15 cellular contexts compared by ENCODE assay signal in the genomic region with DNA sequence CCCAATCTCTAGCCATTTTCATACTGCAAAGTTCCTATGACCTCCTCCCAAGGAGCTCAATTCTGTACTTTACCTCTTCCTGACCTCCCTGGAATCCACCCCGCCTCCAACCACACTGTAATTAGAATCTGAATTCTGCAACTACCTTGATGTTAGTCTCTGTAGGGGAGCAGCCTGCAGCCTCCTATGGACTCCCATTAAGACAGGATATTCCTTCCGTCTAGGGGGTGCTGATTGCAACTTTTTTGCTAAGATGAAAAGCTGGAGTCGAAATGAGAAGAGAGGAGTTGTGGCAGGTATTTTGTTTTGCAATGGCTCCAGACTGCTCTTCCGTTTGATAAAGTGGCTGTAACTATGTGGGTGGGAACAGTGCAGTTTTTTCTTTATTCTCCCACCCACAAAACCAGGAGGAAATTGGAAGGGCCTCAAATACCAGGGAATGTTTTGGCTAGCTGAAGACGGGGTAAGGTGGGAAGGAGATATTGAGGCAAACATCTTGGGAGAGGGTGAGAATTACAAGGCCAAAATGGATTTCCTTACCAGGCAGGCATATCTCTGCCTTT. TPM values are rescaled to one million over a fixed set of nuclear protein-coding genes. Genes with fewer than 3 reads are reported as not detected.
DNase-seq lines count a peak whose midpoint lies in the region; ATAC-seq and TF ChIP-seq lines count a peak whose summit lies in the region.
"Had no signal": no experiment of that assay in that cellular context is flagged by ENCODE, and none has a peak within 500 bp of the region (broad histone marks: within the 10 kb centered on the region; RNA-seq: fewer than 3 reads in every experiment).

No MANE protein-coding gene starts in this region.

- intact Hi-C loops in Calu3 (cut with micrococcal nuclease; ENCODE audit: unreplicated experiment) = no loop called here

- no TSS peak for BruUV-seq in Calu3 (replicated peaks; lab: Mats Ljungman, UMichigan)

- H3K4me1 Mint-ChIP-seq in Calu3 (ENCODE audit: low read depth, unreplicated experiment) (peaks cover 28% of the 10 kb centered on the region), IgD-negative memory B cell (peaks cover 17 to 32% (median 30%) of the 10 kb centered on the region in 3 donors), brain (peaks cover 38% of the 10 kb centered on the region), nephron progenitor cell (peaks cover 38% of the 10 kb centered on the region)

- H3K4me3 Mint-ChIP-seq in Calu3 (ENCODE audit: low read depth, unreplicated experiment) (peak overlapping the region; percentile 78), IgD-negative memory B cell (peak overlapping the region; percentile 95 to 100 (median 99)), brain (peak overlapping the region; percentile 92 to 97 (median 94)), nephron progenitor cell (peak overlapping the region; percentile 92)

- CTCF ChIA-PET in Calu3 (lab: Charles Lee) = interaction anchor here (1.1 kb wide), 1 partner anchor 105 kb away, joined by 3 read pairs; no protein-coding TSS in a partner anchor

- peaks cover 40% of the 10 kb centered on the region for H3K36me3 Mint-ChIP-seq in Calu3 (ENCODE audit: insufficient read depth, unreplicated experiment)
- H3K36me3 Mint-ChIP-seq in IgD-negative memory B cell = no peaks in the 10 kb centered on the region
- H3K36me3 Mint-ChIP-seq in brain = no peaks in the 10 kb centered on the region
- no peaks in the 10 kb centered on the region for H3K36me3 Mint-ChIP-seq in nephron progenitor cell (ENCODE audit: low read depth)

- ATAC-seq in HG02763 (IDR thresholded peaks at IDR 0.05; ENCODE audit: unreplicated experiment) (no peak), GM21528 (IDR thresholded peaks at IDR 0.05; ENCODE audit: low FRiP score, unreplicated experiment) (no peak)
- ATAC-seq: Right ventricle myocardium inferior had no signal

- H3K27ac Mint-ChIP-seq in Calu3 (ENCODE audit: unreplicated experiment) (peak overlapping the region; percentile 3), IgD-negative memory B cell (peak overlapping the region; percentile 55 to 100 (median 100)), brain (peak overlapping the region in 2 of 5 experiments; percentile 98 to 100), nephron progenitor cell (no peak overlapping the region)

- H3K9me3 Mint-ChIP-seq in Calu3 (ENCODE audit: low read depth, unreplicated experiment) (no peaks in the 10 kb centered on the region), IgD-negative memory B cell (no peaks in the 10 kb centered on the region), brain (no peaks in the 10 kb centered on the region), nephron progenitor cell (no peaks in the 10 kb centered on the region)

- TF ChIP-seq CTCF in Calu3 (IDR thresholded peaks at IDR 0.05; ENCODE audit: unreplicated experiment) = no peak
- TF ChIP-seq CTCF in brain (conservative IDR thresholded peaks at IDR 0.05) = no peak
- TF ChIP-seq CTCF in nephron progenitor cell (IDR thresholded peaks at IDR 0.05) = no peak

- DNase-seq in Calu3 (no peak), nephron progenitor cell (no peak), NCI-H524 treated with DMSO at 0.1 percent for 48 hours (lab: John Stamatoyannopoulos, UW) (no peak)
- DNase-seq: activated CD4-positive, CD25-positive, alpha-beta regulatory T cell treated with anti-CD3 and anti-CD28 coated beads, Interleukin-2, amount 50 U/mL, for 72 hours; anterior cingulate cortex; islet precursor cell; KBM-7; NCI-H446; ovary; upper lobe of left lung had no signal

- no peaks in the 10 kb centered on the region for H3K27me3 Mint-ChIP-seq in Calu3 (ENCODE audit: unreplicated experiment)
- H3K27me3 Mint-ChIP-seq in IgD-negative memory B cell = no peaks in the 10 kb centered on the region
- peaks cover 99% of the 10 kb centered on the region for H3K27me3 Mint-ChIP-seq in brain
- H3K27me3 Mint-ChIP-seq in nephron progenitor cell (ENCODE audit: low read depth, poor library complexity) = peaks cover 96% of the 10 kb centered on the region

RNA-seq across cellular contexts. Expression of gene ANXA2R, which starts 23.8 kb away (rescaled TPM):
- 8.0 and 9.4 TPM in 2 replicates for total RNA-seq in Calu3 (2022)
- polyA plus RNA-seq in IgD-negative memory B cell (42.9 TPM), brain (ENCODE audit: insufficient read depth, low read depth, low replicate concordance) (10.2 TPM)
